20 cellular contexts compared by ENCODE assay signal in the genomic region with DNA sequence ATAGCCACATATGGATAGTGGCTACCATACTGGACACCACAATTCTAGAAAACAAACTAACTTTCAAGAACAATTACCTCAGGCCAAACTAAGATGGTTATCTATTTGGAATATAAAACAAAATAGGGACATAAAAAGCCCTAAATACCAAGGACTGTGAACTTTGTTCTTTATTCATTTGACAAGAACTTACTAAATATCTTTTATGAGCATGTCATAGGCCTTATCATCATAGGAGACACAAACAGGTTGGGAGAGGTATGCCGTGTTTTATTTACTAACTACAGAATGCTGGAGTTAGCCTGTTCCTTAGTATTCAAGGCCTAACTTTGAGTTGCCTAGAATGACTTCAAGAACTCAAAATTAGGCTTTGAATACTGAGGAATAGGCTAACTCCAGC.
"Had no signal": no experiment of that assay in that cellular context is flagged by ENCODE, and none has a peak within 500 bp of the region (broad histone marks: within the 10 kb centered on the region; RNA-seq: fewer than 3 reads in every experiment).

No MANE protein-coding gene starts in this region.

- FAIRE-seq: endothelial cell of umbilical vein, kidney had no signal

- H3K9me3 ChIP-seq: adrenal gland, left lung, prostate gland, right atrium auricular region, thoracic aorta had no signal

- H3K36me3 ChIP-seq: prostate gland, thoracic aorta had no signal

- H3K27ac ChIP-seq: prostate gland, thoracic aorta, VCaP had no signal

- H3K4me1 ChIP-seq: prostate gland had no signal

- H3K27me3 ChIP-seq: adrenal gland, left lung, right atrium auricular region had no signal

- ATAC-seq: activated T-cell treated with anti-CD3 and anti-CD28 coated beads, Interleukin-2, amount 50 U/mL, for 72 hours; stimulated activated memory B cell treated with anti-CD40 and anti-IgM and Interleukin-4, amounts not matched to agents 10 μg/mL and 1 μg/mL and 100 μg/mL, for 72 hours; T-helper 17 cell had no signal

- H3K4me3 ChIP-seq: adrenal gland, left lung, prostate gland, right atrium auricular region, thoracic aorta had no signal

- DNase-seq: activated CD4-positive, alpha-beta T cell treated with anti-CD3 and anti-CD28 coated beads, Interleukin-2, amount 50 U/mL, for 4 hours; activated CD4-positive, CD25-positive, alpha-beta regulatory T cell treated with anti-CD3 and anti-CD28 coated beads, Interleukin-2, amount 50 U/mL, for 72 hours; activated effector memory CD4-positive, alpha-beta T cell treated with anti-CD3 and anti-CD28 coated beads, Interleukin-2, amount 50 U/mL, for 16 hours; activated naive CD4-positive, alpha-beta T cell treated with anti-CD3 and anti-CD28 coated beads, Interleukin-2, amount 50 U/mL, for 16 hours; activated T-cell treated with anti-CD3 and anti-CD28 coated beads, Interleukin-2, amount 50 U/mL, for 72 hours; adrenal gland; dermis blood vessel endothelial cell; effector memory CD4-positive, alpha-beta T cell; foreskin melanocyte; kidney; left lung; naive B cell; stimulated activated CD4-positive, alpha-beta T cell treated with anti-CD3 and anti-CD28 coated beads, Interleukin-4, amount 100 ng/mL, for 24 hours; T-helper 17 cell had no signal
